26 cellular contexts compared by ENCODE assay signal in the genomic region with DNA sequence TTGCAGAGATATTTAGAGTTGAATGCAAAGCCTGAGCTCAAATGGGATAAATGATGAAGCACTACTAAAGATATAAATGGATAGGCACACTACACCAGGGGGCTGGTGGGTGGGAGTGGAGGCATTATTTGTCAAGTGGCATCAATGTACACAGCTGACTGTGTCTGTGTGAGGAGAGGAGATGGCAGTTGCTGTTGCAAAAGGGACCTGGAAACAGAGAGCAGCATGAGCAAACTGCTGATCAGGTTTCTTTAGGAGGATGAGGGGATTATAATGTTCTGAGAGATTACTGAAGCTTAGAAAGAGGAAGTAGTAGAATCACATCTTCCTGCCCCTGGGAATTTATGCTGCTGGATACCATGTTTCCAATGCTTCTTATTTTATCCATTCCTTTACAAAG. TPM values are rescaled to one million over a fixed set of nuclear protein-coding genes. Genes with fewer than 3 reads are reported as not detected.
A peak's percentile ranks its signal among the peaks of the same experiment; 100 is the strongest.
DNase-seq lines count a peak whose midpoint lies in the region; ATAC-seq and TF ChIP-seq lines count a peak whose summit lies in the region.
"Had no signal": no experiment of that assay in that cellular context is flagged by ENCODE, and none has a peak within 500 bp of the region (broad histone marks: within the 10 kb centered on the region; RNA-seq: fewer than 3 reads in every experiment).

No MANE protein-coding gene starts in this region.

- no peak overlapping the region for H3K4me3 Mint-ChIP-seq in GM23338
- H3K4me3 Mint-ChIP-seq: activated CD4-positive, alpha-beta T cell treated with anti-CD3 and anti-CD28 coated beads, Interleukin-2, amount 10 ng/mL, durations not matched to agents 7 days and 5 days; activated CD8-positive, alpha-beta memory T cell treated with anti-CD3 and anti-CD28 coated beads, Interleukin-2, amount 10 ng/mL, durations not matched to agents 7 days and 5 days; activated T-cell treated with anti-CD3 and anti-CD28 coated beads, Interleukin-2, amount 50 U/mL, for 72 hours; CD4-positive, CD25-positive, alpha-beta regulatory T cell; neural crest cell; stimulated activated naive CD8-positive, alpha-beta T cell treated with anti-CD3 and anti-CD28 coated beads, Interleukin-15, Interleukin-2, amounts not matched to agents 100 ng/mL and 50 ng/mL, for 24 hours; T-helper 1 cell treated with Interleukin-12 subunit alpha and Interleukin-12 subunit beta and Interleukin-4 antibody, amounts not matched to agents 30 μg/mL and 1 μg/mL, for 36 hours had no signal

- no peaks in the 10 kb centered on the region for H3F3A ChIP-seq in GM23338 (replicated peaks; ENCODE audit: low read depth)

- no peak overlapping the region for H3K4me3 ChIP-seq in GM23338
- H3K4me3 ChIP-seq: esophagus squamous epithelium, gastrocnemius medialis, lung, Peyer's patch had no signal

- peaks cover 2% of the 10 kb centered on the region; the same call in 1 of the 3 replicates for H3K4me1 Mint-ChIP-seq in GM23338
- H3K4me1 Mint-ChIP-seq: activated CD4-positive, alpha-beta T cell treated with anti-CD3 and anti-CD28 coated beads, Interleukin-2, amount 10 ng/mL, durations not matched to agents 7 days and 5 days; activated CD8-positive, alpha-beta memory T cell treated with anti-CD3 and anti-CD28 coated beads, Interleukin-2, amount 10 ng/mL, durations not matched to agents 7 days and 5 days; neural crest cell had no signal

- no peaks in the 10 kb centered on the region for H3K27me3 ChIP-seq in GM23338 (ENCODE audit: insufficient read depth)
- H3K27me3 ChIP-seq: esophagus squamous epithelium, gastrocnemius medialis, Peyer's patch had no signal

- peak; percentile 5 for DNase-seq in GM23338 (ENCODE audit: low spot score)
- DNase-seq in Kasumi-1 (lab: John Stamatoyannopoulos, UW), result peak; percentile 39 to 40
- peak; percentile 44 for DNase-seq in NCI-H69 (lab: John Stamatoyannopoulos, UW)
- no peak for DNase-seq in left lobe of liver (ENCODE audit: low spot score)
- no peak for DNase-seq in SW480 (ENCODE audit: low spot score)
- no peak for DNase-seq in LoVo (ENCODE audit: low spot score)
- DNase-seq in left colon, result no peak
- DNase-seq: activated CD4-positive, alpha-beta T cell treated with anti-CD3 and anti-CD28 coated beads, Interleukin-2, amount 10 ng/mL, durations not matched to agents 7 days and 5 days; activated CD8-positive, alpha-beta memory T cell treated with anti-CD3 and anti-CD28 coated beads, Interleukin-2, amount 10 ng/mL, durations not matched to agents 7 days and 5 days; activated naive CD4-positive, alpha-beta T cell treated with Interleukin-2 at 50 U/mL for 16 hours; activated T-cell treated with anti-CD3 and anti-CD28 coated beads, Interleukin-2, amount 50 U/mL, for 72 hours; CD4-positive, CD25-positive, alpha-beta regulatory T cell; cortex of kidney; esophagus squamous epithelium; gastrocnemius medialis; NCI-H187; NCI-H2227 treated with DMSO at 0.1 percent for 48 hours; Peyer's patch; posterior cingulate gyrus; stimulated activated CD4-positive, alpha-beta T cell treated with anti-CD3 and anti-CD28 coated beads, Interleukin-15, amount 100 ng/mL, for 24 hours had no signal

- intact Hi-C loops in left colon (cut with DNase I, micrococcal nuclease), result no loop called here

- TF ChIP-seq CTCF in GM23338 (conservative IDR thresholded peaks at IDR 0.05; ENCODE audit: low read depth in 2 of 2), result no peak

- no peaks in the 10 kb centered on the region for H3K79me2 ChIP-seq in GM23338 (replicated peaks; ENCODE audit: insufficient read depth)

- H2AFZ ChIP-seq in GM23338, result peak overlapping the region; percentile 29; the same call in 1 of the 2 replicates

- H3K4me2 ChIP-seq in GM23338, result no peak overlapping the region

- H3K27ac Mint-ChIP-seq in GM23338, result no peak overlapping the region
- H3K27ac Mint-ChIP-seq: activated CD4-positive, alpha-beta T cell treated with anti-CD3 and anti-CD28 coated beads, Interleukin-2, amount 10 ng/mL, durations not matched to agents 7 days and 5 days; activated CD8-positive, alpha-beta memory T cell treated with anti-CD3 and anti-CD28 coated beads, Interleukin-2, amount 10 ng/mL, durations not matched to agents 7 days and 5 days; activated T-cell treated with anti-CD3 and anti-CD28 coated beads, Interleukin-2, amount 50 U/mL, for 72 hours; CD4-positive, CD25-positive, alpha-beta regulatory T cell; stimulated activated naive CD8-positive, alpha-beta T cell treated with anti-CD3 and anti-CD28 coated beads, Interleukin-15, Interleukin-2, amounts not matched to agents 100 ng/mL and 50 ng/mL, for 24 hours; T-helper 1 cell treated with Interleukin-12 subunit alpha and Interleukin-12 subunit beta and Interleukin-4 antibody, amounts not matched to agents 30 μg/mL and 1 μg/mL, for 36 hours had no signal

- no peaks in the 10 kb centered on the region for H3K27me3 Mint-ChIP-seq in GM23338 (ENCODE audit: insufficient read depth, low read depth, poor library complexity)
- H3K27me3 Mint-ChIP-seq: activated CD4-positive, alpha-beta T cell treated with anti-CD3 and anti-CD28 coated beads, Interleukin-2, amount 10 ng/mL, durations not matched to agents 7 days and 5 days; activated CD8-positive, alpha-beta memory T cell treated with anti-CD3 and anti-CD28 coated beads, Interleukin-2, amount 10 ng/mL, durations not matched to agents 7 days and 5 days; CD4-positive, CD25-positive, alpha-beta regulatory T cell; stimulated activated naive CD8-positive, alpha-beta T cell treated with anti-CD3 and anti-CD28 coated beads, Interleukin-15, Interleukin-2, amounts not matched to agents 100 ng/mL and 50 ng/mL, for 24 hours had no signal

- H3K36me3 ChIP-seq in GM23338 (ENCODE audit: insufficient read depth), result no peaks in the 10 kb centered on the region
- H3K36me3 ChIP-seq: gastrocnemius medialis, Peyer's patch had no signal

- H3K27ac ChIP-seq in GM23338 (ENCODE audit: low read depth), result no peak overlapping the region
- H3K27ac ChIP-seq: esophagus squamous epithelium, gastrocnemius medialis, HL-60, Peyer's patch had no signal

- H3K4me1 ChIP-seq in GM23338 (ENCODE audit: insufficient read depth), result 0 out of 2 replicates have a peak, but pooled peaks cover 3% of the 10 kb centered on the region
- H3K4me1 ChIP-seq: esophagus squamous epithelium, gastrocnemius medialis, Peyer's patch had no signal

- H3K9me3 Mint-ChIP-seq in GM23338, result no peaks in the 10 kb centered on the region
- H3K9me3 Mint-ChIP-seq: neural crest cell; stimulated activated naive CD8-positive, alpha-beta T cell treated with anti-CD3 and anti-CD28 coated beads, Interleukin-15, Interleukin-2, amounts not matched to agents 100 ng/mL and 50 ng/mL, for 24 hours; T-helper 1 cell treated with Interleukin-12 subunit alpha and Interleukin-12 subunit beta and Interleukin-4 antibody, amounts not matched to agents 30 μg/mL and 1 μg/mL, for 36 hours had no signal

- H3K36me3 Mint-ChIP-seq in GM23338 (ENCODE audit: low read depth), result no peaks in the 10 kb centered on the region
- H3K36me3 Mint-ChIP-seq: activated CD8-positive, alpha-beta memory T cell treated with anti-CD3 and anti-CD28 coated beads, Interleukin-2, amount 10 ng/mL, durations not matched to agents 7 days and 5 days had no signal

- no peak for ATAC-seq in GM23338
- ATAC-seq in left lobe of liver, result peak; percentile 48
- no peak for ATAC-seq in left colon
- ATAC-seq: activated CD8-positive, alpha-beta memory T cell treated with anti-CD3 and anti-CD28 coated beads, Interleukin-2, amount 10 ng/mL, durations not matched to agents 7 days and 5 days; activated T-cell treated with anti-CD3 and anti-CD28 coated beads, Interleukin-2, amount 50 U/mL, for 72 hours; gastrocnemius medialis; sciatic nerve had no signal

- H4K20me1 ChIP-seq in GM23338 (replicated peaks; ENCODE audit: insufficient read depth), result no peaks in the 10 kb centered on the region; the same call in 1 of the 2 replicates

- peaks cover 17% of the 10 kb centered on the region for H3K9me2 ChIP-seq in GM23338 (ENCODE audit: insufficient read depth)

TF ChIP-seq in GM23338, 12 proteins besides CTCF, POLR2A, EP300 and RAD21:
- no peak for TF ChIP-seq CREB1 (CRISPR knock-in tag; IDR thresholded peaks at IDR 0.05; ENCODE audit: low read depth)
- TF ChIP-seq, protein P1, sequence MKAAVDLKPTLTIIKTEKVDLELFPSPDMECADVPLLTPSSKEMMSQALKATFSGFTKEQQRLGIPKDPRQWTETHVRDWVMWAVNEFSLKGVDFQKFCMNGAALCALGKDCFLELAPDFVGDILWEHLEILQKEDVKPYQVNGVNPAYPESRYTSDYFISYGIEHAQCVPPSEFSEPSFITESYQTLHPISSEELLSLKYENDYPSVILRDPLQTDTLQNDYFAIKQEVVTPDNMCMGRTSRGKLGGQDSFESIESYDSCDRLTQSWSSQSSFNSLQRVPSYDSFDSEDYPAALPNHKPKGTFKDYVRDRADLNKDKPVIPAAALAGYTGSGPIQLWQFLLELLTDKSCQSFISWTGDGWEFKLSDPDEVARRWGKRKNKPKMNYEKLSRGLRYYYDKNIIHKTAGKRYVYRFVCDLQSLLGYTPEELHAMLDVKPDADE (IDR thresholded peaks at IDR 0.05), result no peak

RNA-seq across cellular contexts. Expression of a gene that starts 39.4 kb away (rescaled TPM):
- total RNA-seq in GM23338 (2014; rRNA removed; shearing (Covaris generic)), result 61.0 and 65.6 TPM in 2 replicates
- polyA plus RNA-seq in GM23338 (2016; fragmentation: Nextera tagmentation; extraction: Ambion mirVana), result 18.3 and 22.5 TPM in 2 replicates
- total RNA-seq in left lobe of liver, result 22.3 TPM
- total RNA-seq in left colon, result 10 to 100 TPM; 43.3 to 44.3 TPM

Comparison
In these comparisons a context has a peak if more than half of its experiments do, and no peak if none do; other contexts are left out.
1. DNase-seq: peak in GM23338 (single experiment), Kasumi-1 (2 of 2) and NCI-H69 (single experiment); none in left lobe of liver (single experiment), SW480 (single experiment), LoVo (single experiment) and left colon (0 of 2).